Comparison of ENCODE assay signal across 1 cellular context in the genomic region with DNA sequence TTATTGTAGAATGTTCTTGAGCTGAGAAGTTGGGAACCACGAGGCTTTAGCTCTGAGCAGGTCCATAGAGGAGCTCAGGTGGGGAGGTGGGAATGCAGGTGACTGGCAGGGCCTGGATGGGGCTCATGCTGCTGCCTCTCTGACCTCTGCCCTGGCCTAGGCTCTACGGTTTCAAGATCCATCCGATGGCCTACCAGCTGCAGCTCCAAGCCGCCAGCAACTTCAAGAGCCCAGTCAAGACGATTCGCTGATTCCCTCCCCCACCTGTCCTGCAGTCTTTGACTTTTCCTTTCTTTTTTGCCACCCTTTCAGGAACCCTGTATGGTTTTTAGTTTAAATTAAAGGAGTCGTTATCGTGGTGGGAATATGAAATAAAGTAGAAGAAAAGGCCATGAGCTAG.
TF ChIP-seq lines count a peak whose summit lies in the region.

A gene with protein sequence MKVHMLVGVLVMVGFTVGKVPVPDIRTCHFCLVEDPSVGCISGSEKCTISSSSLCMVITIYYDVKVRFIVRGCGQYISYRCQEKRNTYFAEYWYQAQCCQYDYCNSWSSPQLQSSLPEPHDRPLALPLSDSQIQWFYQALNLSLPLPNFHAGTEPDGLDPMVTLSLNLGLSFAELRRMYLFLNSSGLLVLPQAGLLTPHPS (plus strand): TSS at position 301 of the 400 bp plus-strand sequence. CDS start 975 bp downstream, outside the sequence.

TF ChIP-seq in WTC11, 78 proteins besides CTCF, POLR2A, EP300 and RAD21 (continued from another document):
- TF ChIP-seq, protein P1, sequence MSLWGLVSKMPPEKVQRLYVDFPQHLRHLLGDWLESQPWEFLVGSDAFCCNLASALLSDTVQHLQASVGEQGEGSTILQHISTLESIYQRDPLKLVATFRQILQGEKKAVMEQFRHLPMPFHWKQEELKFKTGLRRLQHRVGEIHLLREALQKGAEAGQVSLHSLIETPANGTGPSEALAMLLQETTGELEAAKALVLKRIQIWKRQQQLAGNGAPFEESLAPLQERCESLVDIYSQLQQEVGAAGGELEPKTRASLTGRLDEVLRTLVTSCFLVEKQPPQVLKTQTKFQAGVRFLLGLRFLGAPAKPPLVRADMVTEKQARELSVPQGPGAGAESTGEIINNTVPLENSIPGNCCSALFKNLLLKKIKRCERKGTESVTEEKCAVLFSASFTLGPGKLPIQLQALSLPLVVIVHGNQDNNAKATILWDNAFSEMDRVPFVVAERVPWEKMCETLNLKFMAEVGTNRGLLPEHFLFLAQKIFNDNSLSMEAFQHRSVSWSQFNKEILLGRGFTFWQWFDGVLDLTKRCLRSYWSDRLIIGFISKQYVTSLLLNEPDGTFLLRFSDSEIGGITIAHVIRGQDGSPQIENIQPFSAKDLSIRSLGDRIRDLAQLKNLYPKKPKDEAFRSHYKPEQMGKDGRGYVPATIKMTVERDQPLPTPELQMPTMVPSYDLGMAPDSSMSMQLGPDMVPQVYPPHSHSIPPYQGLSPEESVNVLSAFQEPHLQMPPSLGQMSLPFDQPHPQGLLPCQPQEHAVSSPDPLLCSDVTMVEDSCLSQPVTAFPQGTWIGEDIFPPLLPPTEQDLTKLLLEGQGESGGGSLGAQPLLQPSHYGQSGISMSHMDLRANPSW (CRISPR knock-in tag; conservative IDR thresholded peaks at IDR 0.05; ENCODE audit: low read depth) = no peak
- TF ChIP-seq, protein P2, sequence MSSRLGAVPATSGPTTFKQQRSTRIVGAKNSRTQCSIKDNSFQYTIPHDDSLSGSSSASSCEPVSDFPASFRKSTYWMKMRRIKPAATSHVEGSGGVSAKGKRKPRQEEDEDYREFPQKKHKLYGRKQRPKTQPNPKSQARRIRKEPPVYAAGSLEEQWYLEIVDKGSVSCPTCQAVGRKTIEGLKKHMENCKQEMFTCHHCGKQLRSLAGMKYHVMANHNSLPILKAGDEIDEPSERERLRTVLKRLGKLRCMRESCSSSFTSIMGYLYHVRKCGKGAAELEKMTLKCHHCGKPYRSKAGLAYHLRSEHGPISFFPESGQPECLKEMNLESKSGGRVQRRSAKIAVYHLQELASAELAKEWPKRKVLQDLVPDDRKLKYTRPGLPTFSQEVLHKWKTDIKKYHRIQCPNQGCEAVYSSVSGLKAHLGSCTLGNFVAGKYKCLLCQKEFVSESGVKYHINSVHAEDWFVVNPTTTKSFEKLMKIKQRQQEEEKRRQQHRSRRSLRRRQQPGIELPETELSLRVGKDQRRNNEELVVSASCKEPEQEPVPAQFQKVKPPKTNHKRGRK (CRISPR knock-in tag; IDR thresholded peaks at IDR 0.05; ENCODE audit: borderline replicate concordance) = no peak
- TF ChIP-seq GABPB1 (CRISPR knock-in tag; IDR thresholded peaks at IDR 0.05) = no peak
- no peak for TF ChIP-seq IRF2 (CRISPR knock-in tag; IDR thresholded peaks at IDR 0.05; ENCODE audit: borderline replicate concordance, low read depth)
